ENCODE assay signal across 1 cellular context in the genomic region with DNA sequence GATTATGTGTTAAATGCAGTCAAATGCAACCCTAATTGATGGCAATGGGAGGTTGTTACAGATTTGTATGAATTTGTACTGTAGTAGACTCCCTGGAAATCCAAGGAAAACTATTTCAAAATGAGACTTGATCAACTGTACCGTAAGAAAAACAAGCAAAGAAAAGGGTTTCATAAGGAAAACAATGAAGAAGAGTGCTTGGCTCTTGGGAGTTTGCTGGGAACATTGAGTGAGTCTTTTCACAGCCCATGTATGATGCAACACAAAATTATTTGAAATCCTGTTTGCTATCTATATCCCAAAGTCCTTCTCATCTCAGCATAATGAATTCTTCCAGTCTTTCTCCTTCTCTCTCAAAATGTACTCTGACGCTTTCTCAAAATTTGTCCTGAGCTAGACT.
TF ChIP-seq lines count a peak whose summit lies in the region.

No MANE protein-coding gene starts in this region.

TF ChIP-seq in WTC11, 78 proteins besides CTCF, POLR2A, EP300 and RAD21 (continued from another document):
- TF ChIP-seq EMX1 (CRISPR knock-in tag; IDR thresholded peaks at IDR 0.05), result no peak
- no peak for TF ChIP-seq ZNF423 (CRISPR knock-in tag; IDR thresholded peaks at IDR 0.05)
- TF ChIP-seq MYBL2 (CRISPR knock-in tag; IDR thresholded peaks at IDR 0.05), result no peak
- TF ChIP-seq ELF4 (CRISPR knock-in tag; IDR thresholded peaks at IDR 0.05; ENCODE audit: low read depth), result no peak
- no peak for TF ChIP-seq MXD4 (CRISPR knock-in tag; IDR thresholded peaks at IDR 0.05; ENCODE audit: borderline replicate concordance)
- no peak for TF ChIP-seq USF2 (CRISPR knock-in tag; IDR thresholded peaks at IDR 0.05)
